ENCODE assay signal across 23 cellular contexts in the genomic region with DNA sequence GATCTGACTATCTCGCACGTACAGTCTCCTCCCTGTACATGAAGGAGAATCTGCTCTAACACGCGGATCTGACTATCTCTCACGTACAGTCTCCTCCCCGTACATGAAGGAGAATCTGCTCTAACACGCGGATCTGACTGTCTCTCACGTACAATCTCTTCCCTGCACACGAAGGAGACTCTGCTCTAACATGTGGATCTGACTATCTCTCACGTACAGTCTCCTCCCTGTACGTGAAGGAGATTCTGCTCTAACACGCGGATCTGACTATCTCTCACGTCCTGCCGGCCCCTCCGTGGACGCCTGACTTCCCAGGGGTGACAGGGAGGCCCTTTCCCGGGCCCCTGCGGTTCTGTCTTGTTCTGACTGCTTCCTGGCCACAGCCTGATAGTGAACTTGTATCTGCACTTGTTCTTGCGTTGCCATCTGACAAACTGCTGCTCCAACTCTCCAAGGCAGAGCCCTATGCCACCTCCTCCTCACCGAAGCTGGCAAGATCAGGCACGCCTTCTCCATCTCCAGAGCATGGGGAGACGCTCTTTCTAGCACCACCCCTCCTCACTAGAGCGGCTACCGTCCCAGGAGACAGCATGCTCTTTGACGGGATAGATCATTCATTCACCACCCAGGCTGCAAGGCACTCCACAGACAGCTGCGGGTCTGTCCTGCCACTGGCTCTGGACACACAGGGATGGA.
"Had no signal": no experiment of that assay in that cellular context is flagged by ENCODE, and none has a peak within 500 bp of the region (broad histone marks: within the 10 kb centered on the region; RNA-seq: fewer than 3 reads in every experiment).

No MANE protein-coding gene starts in this region.

- H3K4me3 Mint-ChIP-seq: activated CD8-positive, alpha-beta T cell treated with anti-CD3 and anti-CD28 coated beads for 36 hours; activated naive CD4-positive, alpha-beta T cell treated with anti-CD3 and anti-CD28 coated beads for 36 hours; stimulated activated memory B cell treated with anti-CD40 and anti-IgM and Interleukin-4, amounts not matched to agents 10 μg/mL and 1 μg/mL and 100 μg/mL, for 72 hours had no signal

- H3K36me3 ChIP-seq: breast epithelium, ovary, uterus had no signal

- ATAC-seq: activated CD8-positive, alpha-beta T cell treated with anti-CD3 and anti-CD28 coated beads for 36 hours; gastrocnemius medialis; left ventricle myocardium superior; right lobe of liver; stimulated activated memory B cell treated with anti-CD40 and anti-IgM and Interleukin-4, amounts not matched to agents 10 μg/mL and 1 μg/mL and 100 μg/mL, for 72 hours had no signal

- H3K9me3 ChIP-seq: ascending aorta, breast epithelium, gastrocnemius medialis, ovary, right lobe of liver, tibial nerve, uterus had no signal

- H3K4me1 ChIP-seq: ascending aorta, breast epithelium, gastrocnemius medialis, right lobe of liver, uterus had no signal

- H3K27me3 Mint-ChIP-seq: activated CD8-positive, alpha-beta T cell treated with anti-CD3 and anti-CD28 coated beads for 36 hours; naive B cell; stimulated activated memory B cell treated with anti-CD40 and anti-IgM and Interleukin-4, amounts not matched to agents 10 μg/mL and 1 μg/mL and 100 μg/mL, for 72 hours had no signal

- DNase-seq: activated CD4-positive, alpha-beta T cell treated with anti-CD3 and anti-CD28 coated beads for 48 hours; activated CD8-positive, alpha-beta T cell treated with anti-CD3 and anti-CD28 coated beads for 36 hours; activated naive CD4-positive, alpha-beta T cell treated with anti-CD3 and anti-CD28 coated beads for 36 hours; activated T-cell treated with anti-CD3 and anti-CD28 coated beads, Interleukin-2, amount 50 U/mL, for 1 hour; cerebellar nuclear complex; cortex of kidney; gastrocnemius medialis; head of caudate nucleus; kidney glomerular epithelial cell; left ventricle myocardium superior; naive B cell; ovary; right lobe of liver; small intestine; stimulated activated CD4-positive, alpha-beta T cell treated with anti-CD3 and anti-CD28 coated beads, Interleukin-15, amount 100 ng/mL, for 24 hours; stimulated activated CD4-positive, alpha-beta T cell treated with anti-CD3 and anti-CD28 coated beads, Interleukin-2, amount 100 ng/mL, for 48 hours; T1000; uterus had no signal

- H3K27me3 ChIP-seq: ascending aorta, breast epithelium, gastrocnemius medialis, ovary, right lobe of liver, tibial nerve, uterus had no signal

- H3K4me3 ChIP-seq: ascending aorta, breast epithelium, gastrocnemius medialis, ovary, right lobe of liver, tibial nerve, uterus had no signal

- H3K27ac Mint-ChIP-seq: activated CD8-positive, alpha-beta T cell treated with anti-CD3 and anti-CD28 coated beads for 36 hours; activated naive CD4-positive, alpha-beta T cell treated with anti-CD3 and anti-CD28 coated beads for 36 hours; activated T-helper 2 cell treated with anti-CD3 and anti-CD28 coated beads, Interferon-gamma antibody, Interleukin-2, Interleukin-4, amounts not matched to agents 10 μg/mL and 5 μg/mL and 100 μg/mL, durations not matched to agents 14 hours and 24 hours and 36 hours; naive B cell; stimulated activated memory B cell treated with anti-CD40 and anti-IgM and Interleukin-4, amounts not matched to agents 10 μg/mL and 1 μg/mL and 100 μg/mL, for 72 hours had no signal

- H3K27ac ChIP-seq: ascending aorta, breast epithelium, gastrocnemius medialis, ovary, right lobe of liver, uterus had no signal

- H3K4me1 Mint-ChIP-seq: naive B cell; stimulated activated memory B cell treated with anti-CD40 and anti-IgM and Interleukin-4, amounts not matched to agents 10 μg/mL and 1 μg/mL and 100 μg/mL, for 72 hours had no signal

- H3K9me3 Mint-ChIP-seq: activated CD8-positive, alpha-beta T cell treated with anti-CD3 and anti-CD28 coated beads for 36 hours; activated naive CD4-positive, alpha-beta T cell treated with anti-CD3 and anti-CD28 coated beads for 36 hours; activated T-helper 2 cell treated with anti-CD3 and anti-CD28 coated beads, Interferon-gamma antibody, Interleukin-2, Interleukin-4, amounts not matched to agents 10 μg/mL and 5 μg/mL and 100 μg/mL, durations not matched to agents 14 hours and 24 hours and 36 hours; naive B cell; stimulated activated memory B cell treated with anti-CD40 and anti-IgM and Interleukin-4, amounts not matched to agents 10 μg/mL and 1 μg/mL and 100 μg/mL, for 72 hours had no signal
